1 cellular context compared by ENCODE assay signal in the genomic region with DNA sequence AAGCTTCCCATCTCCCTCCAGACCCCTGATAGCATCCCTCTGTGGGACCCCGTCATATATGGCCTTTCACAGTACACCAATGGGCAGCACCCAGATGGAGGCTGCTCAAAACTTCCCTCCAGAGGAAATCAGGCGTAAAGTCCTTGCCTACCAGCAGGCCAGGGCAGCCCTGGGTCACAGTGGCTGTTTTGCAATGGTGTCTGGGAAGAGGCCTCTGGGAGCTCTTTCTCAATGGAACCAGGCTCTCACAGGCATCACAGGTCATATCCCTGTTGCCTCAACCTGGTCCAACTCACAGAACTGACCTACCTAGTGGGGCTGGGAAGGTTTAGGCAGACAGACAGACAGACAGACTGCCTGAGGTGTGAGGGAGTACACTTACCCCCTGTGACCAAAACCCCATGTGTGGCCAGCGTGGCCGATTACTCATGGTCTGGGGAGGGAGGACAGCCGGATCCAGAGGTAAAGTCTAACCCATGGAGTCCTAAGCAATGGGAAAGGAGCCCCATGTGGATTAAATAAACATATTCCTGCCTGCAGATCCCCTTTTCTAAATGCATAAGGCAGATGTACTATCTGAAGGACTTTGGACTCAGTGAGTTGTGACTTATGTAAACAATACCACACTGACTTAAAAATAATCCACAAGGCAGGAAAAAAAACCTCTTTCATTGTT.
TF ChIP-seq lines count a peak whose summit lies in the region.

No MANE protein-coding gene starts in this region.

TF ChIP-seq in A549, 52 proteins besides CTCF, POLR2A, EP300 and RAD21 (continued from another document):
- no peak for TF ChIP-seq MYC (IDR thresholded peaks at IDR 0.05; ENCODE audit: borderline replicate concordance, low read length)
- TF ChIP-seq CBX8 (IDR thresholded peaks at IDR 0.05), result no peak
- TF ChIP-seq HEYL (CRISPR knock-in tag; IDR thresholded peaks at IDR 0.05), result no peak
- peak; percentile 59; the same call in 1 of the 2 replicates for TF ChIP-seq GATA3 (IDR thresholded peaks at IDR 0.05; ENCODE audit: borderline replicate concordance)
- TF ChIP-seq, protein P1, sequence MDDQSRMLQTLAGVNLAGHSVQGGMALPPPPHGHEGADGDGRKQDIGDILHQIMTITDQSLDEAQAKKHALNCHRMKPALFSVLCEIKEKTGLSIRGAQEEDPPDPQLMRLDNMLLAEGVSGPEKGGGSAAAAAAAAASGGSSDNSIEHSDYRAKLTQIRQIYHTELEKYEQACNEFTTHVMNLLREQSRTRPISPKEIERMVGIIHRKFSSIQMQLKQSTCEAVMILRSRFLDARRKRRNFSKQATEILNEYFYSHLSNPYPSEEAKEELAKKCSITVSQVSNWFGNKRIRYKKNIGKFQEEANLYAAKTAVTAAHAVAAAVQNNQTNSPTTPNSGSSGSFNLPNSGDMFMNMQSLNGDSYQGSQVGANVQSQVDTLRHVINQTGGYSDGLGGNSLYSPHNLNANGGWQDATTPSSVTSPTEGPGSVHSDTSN (IDR thresholded peaks at IDR 0.05), result no peak
- TF ChIP-seq, protein P2, sequence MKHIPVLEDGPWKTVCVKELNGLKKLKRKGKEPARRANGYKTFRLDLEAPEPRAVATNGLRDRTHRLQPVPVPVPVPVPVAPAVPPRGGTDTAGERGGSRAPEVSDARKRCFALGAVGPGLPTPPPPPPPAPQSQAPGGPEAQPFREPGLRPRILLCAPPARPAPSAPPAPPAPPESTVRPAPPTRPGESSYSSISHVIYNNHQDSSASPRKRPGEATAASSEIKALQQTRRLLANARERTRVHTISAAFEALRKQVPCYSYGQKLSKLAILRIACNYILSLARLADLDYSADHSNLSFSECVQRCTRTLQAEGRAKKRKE (CRISPR knock-in tag; IDR thresholded peaks at IDR 0.05; ENCODE audit: low read depth), result peak; percentile 59; the same call in 1 of the 2 replicates
- TF ChIP-seq NR3C1 (IDR thresholded peaks at IDR 0.05), result no peak
- no peak for TF ChIP-seq ELK1 (IDR thresholded peaks at IDR 0.05; ENCODE audit: low read depth, low read length)
- peak; percentile 76 for TF ChIP-seq FOSL2 (IDR thresholded peaks at IDR 0.05)
- peak; percentile 81 for TF ChIP-seq FOSL2 (CRISPR knock-in tag; IDR thresholded peaks at IDR 0.05)
- no peak for TF ChIP-seq RFX5 (IDR thresholded peaks at IDR 0.05)
- TF ChIP-seq NPAS2 (CRISPR knock-in tag; IDR thresholded peaks at IDR 0.05; ENCODE audit: borderline replicate concordance), result no peak
- TF ChIP-seq MAFK (IDR thresholded peaks at IDR 0.05; ENCODE audit: partially characterized antibody), result no peak
- TF ChIP-seq SMC3 (IDR thresholded peaks at IDR 0.05), result peak; percentile 50; the same call in 2 of the 3 replicates
- no peak for TF ChIP-seq SREBF2 (IDR thresholded peaks at IDR 0.05)
- TF ChIP-seq HOXB5 (CRISPR knock-in tag; IDR thresholded peaks at IDR 0.05), result 0 out of 2 replicates have a peak, but pooled peaks have one; percentile 46
- no peak for TF ChIP-seq HOXB13 (CRISPR knock-in tag; IDR thresholded peaks at IDR 0.05; ENCODE audit: low read depth)
- no peak for TF ChIP-seq FOSB (CRISPR knock-in tag; IDR thresholded peaks at IDR 0.05)
- TF ChIP-seq ESRRA (IDR thresholded peaks at IDR 0.05; ENCODE audit: borderline replicate concordance, low read length), result no peak
- no peak for TF ChIP-seq POLR2AphosphoS2 (conservative IDR thresholded peaks at IDR 0.05; ENCODE audit: low read length)
- no peak for TF ChIP-seq ZSCAN20 (CRISPR knock-in tag; IDR thresholded peaks at IDR 0.05)
- peak; percentile 87 for TF ChIP-seq JUNB (IDR thresholded peaks at IDR 0.05)
- no peak for TF ChIP-seq KDM5A (IDR thresholded peaks at IDR 0.05)
- TF ChIP-seq CEBPB (IDR thresholded peaks at IDR 0.05), result peak; percentile 66 to 78; a peak in 3 of 4 replicates
- no peak for TF ChIP-seq EHMT2 (IDR thresholded peaks at IDR 0.05; ENCODE audit: low read depth)
- TF ChIP-seq, protein P3, sequence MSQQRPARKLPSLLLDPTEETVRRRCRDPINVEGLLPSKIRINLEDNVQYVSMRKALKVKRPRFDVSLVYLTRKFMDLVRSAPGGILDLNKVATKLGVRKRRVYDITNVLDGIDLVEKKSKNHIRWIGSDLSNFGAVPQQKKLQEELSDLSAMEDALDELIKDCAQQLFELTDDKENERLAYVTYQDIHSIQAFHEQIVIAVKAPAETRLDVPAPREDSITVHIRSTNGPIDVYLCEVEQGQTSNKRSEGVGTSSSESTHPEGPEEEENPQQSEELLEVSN (IDR thresholded peaks at IDR 0.05; ENCODE audit: borderline replicate concordance, low read depth), result peak; percentile 18; the same call in 1 of the 2 replicates
- no peak for TF ChIP-seq PHF8 (IDR thresholded peaks at IDR 0.05; ENCODE audit: borderline replicate concordance, low read depth)
- TF ChIP-seq RCOR1 (IDR thresholded peaks at IDR 0.05; ENCODE audit: low read depth, low read length), result no peak
- TF ChIP-seq BCL3 (IDR thresholded peaks at IDR 0.05), result no peak; the same call in 2 of the 3 replicates
- TF ChIP-seq KDM1A (IDR thresholded peaks at IDR 0.05; ENCODE audit: low read depth), result no peak
- no peak for TF ChIP-seq FOXS1 (CRISPR knock-in tag; IDR thresholded peaks at IDR 0.05)
- no peak for TF ChIP-seq USF2 (IDR thresholded peaks at IDR 0.05)
- no peak for TF ChIP-seq ZC3H11A (IDR thresholded peaks at IDR 0.05)
- no peak for TF ChIP-seq NFE2L2 (conservative IDR thresholded peaks at IDR 0.05; ENCODE audit: low read length)
- TF ChIP-seq, protein P4, sequence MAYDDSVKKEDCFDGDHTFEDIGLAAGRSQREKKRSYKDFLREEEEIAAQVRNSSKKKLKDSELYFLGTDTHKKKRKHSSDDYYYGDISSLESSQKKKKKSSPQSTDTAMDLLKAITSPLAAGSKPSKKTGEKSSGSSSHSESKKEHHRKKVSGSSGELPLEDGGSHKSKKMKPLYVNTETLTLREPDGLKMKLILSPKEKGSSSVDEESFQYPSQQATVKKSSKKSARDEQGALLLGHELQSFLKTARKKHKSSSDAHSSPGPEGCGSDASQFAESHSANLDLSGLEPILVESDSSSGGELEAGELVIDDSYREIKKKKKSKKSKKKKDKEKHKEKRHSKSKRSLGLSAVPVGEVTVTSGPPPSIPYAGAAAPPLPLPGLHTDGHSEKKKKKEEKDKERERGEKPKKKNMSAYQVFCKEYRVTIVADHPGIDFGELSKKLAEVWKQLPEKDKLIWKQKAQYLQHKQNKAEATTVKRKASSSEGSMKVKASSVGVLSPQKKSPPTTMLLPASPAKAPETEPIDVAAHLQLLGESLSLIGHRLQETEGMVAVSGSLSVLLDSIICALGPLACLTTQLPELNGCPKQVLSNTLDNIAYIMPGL (CRISPR knock-in tag; IDR thresholded peaks at IDR 0.05; ENCODE audit: borderline replicate concordance), result no peak
- no peak for TF ChIP-seq ZFP36 (IDR thresholded peaks at IDR 0.05; ENCODE audit: borderline replicate concordance, partially characterized antibody)
- TF ChIP-seq RARB (CRISPR knock-in tag; IDR thresholded peaks at IDR 0.05), result peak; percentile 50; the same call in 1 of the 2 replicates
- TF ChIP-seq MAZ (IDR thresholded peaks at IDR 0.05; ENCODE audit: borderline replicate concordance, low read depth, low read length), result no peak
